Comparison of ENCODE assay signal across 8 cellular contexts in the genomic region with DNA sequence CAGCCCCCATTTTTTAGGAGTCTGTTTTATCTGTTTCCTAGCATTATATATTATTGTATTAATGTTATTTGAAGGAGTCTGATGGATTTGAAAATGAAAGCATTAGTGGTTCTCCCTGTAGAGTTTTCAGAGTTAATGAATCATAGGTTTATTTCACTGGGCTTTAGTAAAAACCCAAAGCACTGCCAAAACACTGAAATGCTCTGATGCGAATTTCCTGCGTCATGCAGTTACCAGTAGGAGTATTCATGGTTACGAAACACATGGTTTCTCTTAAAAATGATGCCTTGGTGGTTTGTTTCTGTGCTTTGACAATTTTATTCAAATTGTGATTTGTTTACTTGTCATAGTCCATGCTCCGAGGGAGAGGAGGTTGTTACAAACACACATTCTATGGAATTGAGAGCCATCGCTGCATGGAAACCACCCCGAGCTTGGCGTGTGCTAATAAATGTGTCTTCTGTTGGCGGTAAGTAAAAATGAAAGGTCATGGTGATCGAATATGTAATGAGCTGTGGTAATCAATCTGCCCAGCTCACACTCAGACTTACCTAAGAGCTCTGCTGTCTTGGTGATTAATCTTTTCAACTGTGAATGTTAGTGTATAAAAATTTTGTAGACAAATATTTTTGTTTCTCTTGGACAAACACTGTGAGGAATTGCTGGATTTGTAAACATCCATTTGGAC.
A peak's percentile ranks its signal among the peaks of the same experiment; 100 is the strongest.
DNase-seq lines count a peak whose midpoint lies in the region; ATAC-seq and TF ChIP-seq lines count a peak whose summit lies in the region.
"Not testable (repeated sequence)": the region's sequence is repeated elsewhere in the genome, so short reads cannot be mapped to it uniquely, and the experiment has no call there.

No MANE protein-coding gene starts in this region.

- not testable (repeated sequence) for H3K9me3 ChIP-seq in lower lobe of right lung

- CTCF ChIA-PET in MCF 10A (lab: Yijun Ruan, JAX): not testable (repeated sequence)

- ATAC-seq in GM18907 (IDR thresholded peaks at IDR 0.05; ENCODE audit: unreplicated experiment): peak; percentile 64
- ATAC-seq in HG02981 (IDR thresholded peaks at IDR 0.05; ENCODE audit: unreplicated experiment): peak; percentile 57
- not testable (repeated sequence) for ATAC-seq in lower lobe of right lung; stimulated activated naive B cell treated with anti-CD40 and anti-IgM and Interleukin-4, amounts not matched to agents 10 μg/mL and 1 μg/mL and 100 μg/mL, for 72 hours (replicated peaks)

- H3K27ac ChIP-seq in lower lobe of right lung: peak overlapping the region; percentile 27

- H3K36me3 ChIP-seq in lower lobe of right lung: peaks cover 11% of the 10 kb centered on the region

- H3K27me3 ChIP-seq in lower lobe of right lung (ENCODE audit: low read depth): not testable (repeated sequence)

- peak overlapping the region; percentile 57 for H3K27ac Mint-ChIP-seq in MCF 10A (ENCODE audit: low read depth, unreplicated experiment)
- H3K27ac Mint-ChIP-seq in stimulated activated naive B cell treated with anti-CD40 and anti-IgM and Interleukin-4, amounts not matched to agents 10 μg/mL and 1 μg/mL and 100 μg/mL, for 72 hours: peak overlapping the region; percentile 62

- H3K4me1 ChIP-seq in lower lobe of right lung: not testable (repeated sequence)

- not testable (repeated sequence) for TF ChIP-seq CTCF in AG09309 (IDR thresholded peaks at IDR 0.05; ENCODE audit: control insufficient read depth, insufficient read depth, low read depth, low read length, missing control alignments); WI38 (IDR thresholded peaks at IDR 0.05; ENCODE audit: low read depth, low read length); MCF 10A (IDR thresholded peaks at IDR 0.05; ENCODE audit: unreplicated experiment); lower lobe of right lung (IDR thresholded peaks at IDR 0.05)

- peaks cover 28% of the 10 kb centered on the region for H3K36me3 Mint-ChIP-seq in MCF 10A (ENCODE audit: insufficient read depth, unreplicated experiment)
- H3K36me3 Mint-ChIP-seq in stimulated activated naive B cell treated with anti-CD40 and anti-IgM and Interleukin-4, amounts not matched to agents 10 μg/mL and 1 μg/mL and 100 μg/mL, for 72 hours: peaks cover 52 to 70% of the 10 kb centered on the region in 2 donors

- H3K9me3 Mint-ChIP-seq in MCF 10A (ENCODE audit: unreplicated experiment): not testable (repeated sequence)
- peaks cover 8 to 21% of the 10 kb centered on the region in 2 donors for H3K9me3 Mint-ChIP-seq in stimulated activated naive B cell treated with anti-CD40 and anti-IgM and Interleukin-4, amounts not matched to agents 10 μg/mL and 1 μg/mL and 100 μg/mL, for 72 hours

- BruUV-seq in MCF 10A (replicated peaks; lab: Mats Ljungman, UMichigan): not testable (repeated sequence)

- H3K4me3 ChIP-seq in AG09309 (ENCODE audit: control insufficient read depth, low read depth, low read length): peak overlapping the region; percentile 46
- peak overlapping the region; percentile 60 for H3K4me3 ChIP-seq in WI38 (ENCODE audit: low read depth, low read length)
- peak overlapping the region; percentile 9 for H3K4me3 ChIP-seq in lower lobe of right lung

- intact Hi-C loops in MCF 10A (cut with micrococcal nuclease); lower lobe of right lung (cut with DNase I): not testable (repeated sequence)

- not testable (repeated sequence) for H3K4me3 Mint-ChIP-seq in MCF 10A (ENCODE audit: unreplicated experiment); stimulated activated naive B cell treated with anti-CD40 and anti-IgM and Interleukin-4, amounts not matched to agents 10 μg/mL and 1 μg/mL and 100 μg/mL, for 72 hours

- peak; percentile 83 for DNase-seq in AG09309 (ENCODE audit: low read depth)
- DNase-seq in MCF 10A (ENCODE audit: unreplicated experiment): peak; percentile 64
- DNase-seq in fibroblast of the conjunctiva (ENCODE audit: low read depth): peak; percentile 73
- DNase-seq in lower lobe of right lung; stimulated activated naive B cell treated with anti-CD40 and anti-IgM and Interleukin-4, amounts not matched to agents 10 μg/mL and 1 μg/mL and 100 μg/mL, for 72 hours: not testable (repeated sequence)

- POLR2A ChIA-PET in MCF 10A (lab: Yijun Ruan, JAX): not testable (repeated sequence)

- H3K27me3 Mint-ChIP-seq in MCF 10A (ENCODE audit: insufficient read depth, unreplicated experiment); stimulated activated naive B cell treated with anti-CD40 and anti-IgM and Interleukin-4, amounts not matched to agents 10 μg/mL and 1 μg/mL and 100 μg/mL, for 72 hours: not testable (repeated sequence)

- H3K4me1 Mint-ChIP-seq in MCF 10A (ENCODE audit: insufficient read depth, unreplicated experiment): peaks cover 15% of the 10 kb centered on the region
- H3K4me1 Mint-ChIP-seq in stimulated activated naive B cell treated with anti-CD40 and anti-IgM and Interleukin-4, amounts not matched to agents 10 μg/mL and 1 μg/mL and 100 μg/mL, for 72 hours: not testable (repeated sequence)

Comparison
In these comparisons a context has a peak if more than half of its experiments do, and no peak if none do; other contexts are left out.
1. H3K4me3 ChIP-seq: peak in every context shown above with its lines; median percentile 60 in WI38; 46 in AG09309; 9 in lower lobe of right lung.